27 cellular contexts compared by ENCODE assay signal in genomic region chr13:67125681-67126080, GRCh38.
"Had no signal": no experiment of that assay in that cellular context is flagged by ENCODE, and none has a peak within 500 bp of the region (broad histone marks: within the 10 kb centered on the region; RNA-seq: fewer than 3 reads in every experiment).

No MANE protein-coding gene starts in this region.

- H3K27me3 ChIP-seq: stomach, suprapubic skin, testis, thyroid gland, tibial artery, tibial nerve, transverse colon, upper lobe of left lung, upper lobe of right lung, uterus, vagina had no signal

- H3K4me3 ChIP-seq: stomach, suprapubic skin, testis, thoracic aorta, thyroid gland, tibial artery, tibial nerve, transverse colon, upper lobe of left lung, upper lobe of right lung, uterus, vagina had no signal

- DNase-seq: stimulated activated CD4-positive, alpha-beta T cell treated with anti-CD3 and anti-CD28 coated beads, Interleukin-2, amount 100 ng/mL, for 48 hours; stimulated activated CD4-positive, alpha-beta T cell treated with anti-CD3 and anti-CD28 coated beads, Interleukin-4, amount 100 ng/mL, for 1 hour; stimulated activated CD4-positive, alpha-beta T cell treated with anti-CD3 and anti-CD28 coated beads, Interleukin-4, amount 100 ng/mL, for 24 hours; stimulated activated CD4-positive, alpha-beta T cell treated with anti-CD3 and anti-CD28 coated beads, Interleukin-4, amount 100 ng/mL, for 4 hours; stimulated activated CD8-positive, alpha-beta memory T cell treated with anti-CD3 and anti-CD28 coated beads, Interleukin-4, amount 100 ng/mL, for 48 hours; stimulated activated naive B cell treated with anti-CD40 and anti-IgM and Interleukin-4, amounts not matched to agents 10 μg/mL and 1 μg/mL and 100 μg/mL, for 72 hours; stimulated activated naive CD4-positive, alpha-beta T cell; stimulated activated naive CD4-positive, alpha-beta T cell treated with Interleukin-2 at 50 U/mL for 16 hours; stimulated activated naive CD8-positive, alpha-beta T cell treated with anti-CD3 and anti-CD28 coated beads, Interleukin-15, amount 100 ng/mL, for 72 hours; stimulated activated naive CD8-positive, alpha-beta T cell treated with anti-CD3 and anti-CD28 coated beads, Interleukin-15, Interleukin-2, amounts not matched to agents 100 U/mL and 50 U/mL, for 24 hours; stomach; substantia nigra; testis; thyroid gland; tibial artery; transverse colon; trophoblast cell; upper lobe of left lung; upper lobe of right lung; uterus had no signal

- H3K27ac ChIP-seq: stomach, suprapubic skin, testis, thoracic aorta, thyroid gland, tibial artery, tibial nerve, transverse colon, upper lobe of left lung, upper lobe of right lung, uterus, vagina had no signal

- H3K36me3 ChIP-seq: stomach, suprapubic skin, thoracic aorta, thyroid gland, tibial artery, tibial nerve, transverse colon, upper lobe of left lung, upper lobe of right lung, uterus, vagina had no signal

- H3K9me3 ChIP-seq: stomach, suprapubic skin, testis, thoracic aorta, thyroid gland, tibial artery, tibial nerve, transverse colon, upper lobe of left lung, upper lobe of right lung, uterus, vagina had no signal

- H3K4me1 ChIP-seq: suprapubic skin, testis, thyroid gland, tibial artery, tibial nerve, transverse colon, upper lobe of left lung, upper lobe of right lung, uterus, vagina had no signal

- ATAC-seq: stimulated activated effector memory CD8-positive, alpha-beta T cell treated with anti-CD3 and anti-CD28 coated beads, Interleukin-12 subunit alpha, Interleukin-12 subunit beta, amount 100 ng/mL, for 72 hours; stimulated activated memory B cell treated with anti-CD40 and anti-IgM and Interleukin-4, amounts not matched to agents 10 μg/mL and 1 μg/mL and 100 μg/mL, for 72 hours; stimulated activated naive B cell treated with anti-CD40 and anti-IgM and Interleukin-4, amounts not matched to agents 10 μg/mL and 1 μg/mL and 100 μg/mL, for 72 hours; stimulated activated naive CD8-positive, alpha-beta T cell treated with anti-CD3 and anti-CD28 coated beads, Interleukin-15, amount 100 ng/mL, for 72 hours; stimulated activated naive CD8-positive, alpha-beta T cell treated with anti-CD3 and anti-CD28 coated beads, Interleukin-15, Interleukin-2, amounts not matched to agents 100 U/mL and 50 U/mL, for 24 hours; upper lobe of right lung had no signal

- FAIRE-seq: urothelium cell line had no signal
